ENCODE assay signal across 8 cellular contexts in genomic region chr2:56185101-56185581, GRCh38. TPM values are rescaled to one million over a fixed set of nuclear protein-coding genes. Genes with fewer than 3 reads are reported as not detected.
DNase-seq lines count a peak whose midpoint lies in the region; ATAC-seq, FAIRE-seq and TF ChIP-seq lines count a peak whose summit lies in the region.

No MANE protein-coding gene starts in this region.

- no peak for TF ChIP-seq POLR2A in H54 (IDR thresholded peaks at IDR 0.05; ENCODE audit: low read depth, low read length)

- peak overlapping the region in 1 of 2 donors; percentile 1 for H3K27ac ChIP-seq in small intestine (ENCODE audit: low read depth in 1 of 2, low read length in 1 of 2)

- H3K4me1 ChIP-seq in adipocyte (ENCODE audit: control insufficient read depth, insufficient read depth, low read length) = peaks cover 3% of the 10 kb centered on the region
- no peaks in the 10 kb centered on the region for H3K4me1 ChIP-seq in small intestine (ENCODE audit: control insufficient read depth in 2 of 2, insufficient read depth in 1 of 2, low read depth in 1 of 2, low read length in 1 of 2)

- 1 to 3% (median 1%) methylated on average over 20 to 24 of the region's 24 CpGs for WGBS in small intestine, 3 donors

- ATAC-seq in HG02571 (IDR thresholded peaks at IDR 0.05; ENCODE audit: unreplicated experiment) = no peak

- peak overlapping the region; percentile 76 for H3K9ac ChIP-seq in adipocyte (ENCODE audit: low read length)

- H3K36me3 ChIP-seq in adipocyte (ENCODE audit: control insufficient read depth, insufficient read depth, low read length, severe bottlenecking) (no peaks in the 10 kb centered on the region), small intestine (ENCODE audit: control insufficient read depth in 2 of 2, insufficient read depth in 2 of 2, low read length in 2 of 2) (no peaks in the 10 kb centered on the region)

- H3K4me3 ChIP-seq in adipocyte (ENCODE audit: low read length) (peak overlapping the region; percentile 82), iPS-11a (ENCODE audit: low read depth, low read length) (peak overlapping the region; percentile 40), small intestine (ENCODE audit: low read depth in 1 of 2, low read length in 2 of 2) (peak overlapping the region in 1 of 2 donors; percentile 54)

- H3K9me3 ChIP-seq in adipocyte (ENCODE audit: control insufficient read depth, low read length) (no peaks in the 10 kb centered on the region), small intestine (ENCODE audit: control insufficient read depth, low read depth) (no peaks in the 10 kb centered on the region)

- DNase-seq in A172 (ENCODE audit: low spot score) (peak; percentile 36), H54 (ENCODE audit: insufficient read length, low spot score) (peak; percentile 36), adipocyte (ENCODE audit: low read depth) (peak; percentile 77), small intestine (peak; percentile 5), inferior parietal cortex (ENCODE audit: extremely low spot score) (no peak)
- DNase-seq in stimulated activated CD4-positive, alpha-beta T cell treated with anti-CD3 and anti-CD28 coated beads, Interleukin-12 subunit alpha, Interleukin-12 subunit beta, amount 100 ng/mL, for 4 hours = no peak

- peaks cover 23% of the 10 kb centered on the region for H3K27me3 ChIP-seq in adipocyte (replicated peaks; ENCODE audit: control insufficient read depth, insufficient read depth, low read length)
- peaks cover 7 to 12% of the 10 kb centered on the region in 2 donors for H3K27me3 ChIP-seq in small intestine (ENCODE audit: control insufficient read depth in 2 of 2, insufficient read depth in 2 of 2, low read length in 2 of 2)

- FAIRE-seq in H54 (lab: Jason Lieb, UNC) = no peak
- FAIRE-seq in small intestine (lab: Jason Lieb, UNC) = no peak

RNA-seq across cellular contexts. Expression of gene CCDC85A, which starts 1.4 kb away (rescaled TPM):
- total RNA-seq in A172 (2014; rRNA removed; shearing (Covaris generic)) = 13.1 and 14.0 TPM in 2 replicates
- 1 to 10 TPM in 1 of 3 donors, not detected in 2; 1.2 TPM for polyA plus RNA-seq in small intestine

Comparison
In these comparisons a context has a peak if more than half of its experiments do, and no peak if none do; other contexts are left out.
1. DNase-seq: peak in A172 (single experiment), H54 (single experiment), adipocyte (single experiment) and small intestine (single experiment); none in stimulated activated CD4-positive, alpha-beta T cell treated with anti-CD3 and anti-CD28 coated beads, Interleukin-12 subunit alpha, Interleukin-12 subunit beta, amount 100 ng/mL, for 4 hours (single experiment) and inferior parietal cortex (single experiment).